Comparison of ENCODE assay signal across 9 cellular contexts in genomic region chr3:4474683-4475490, GRCh38. TPM values are rescaled to one million over a fixed set of nuclear protein-coding genes. Genes with fewer than 3 reads are reported as not detected.
DNase-seq lines count a peak whose midpoint lies in the region; ATAC-seq and TF ChIP-seq lines count a peak whose summit lies in the region.
"Had no signal": no experiment of that assay in that cellular context is flagged by ENCODE, and none has a peak within 500 bp of the region (broad histone marks: within the 10 kb centered on the region; RNA-seq: fewer than 3 reads in every experiment).

No MANE protein-coding gene starts in this region.

- ATAC-seq in GM19463 (IDR thresholded peaks at IDR 0.05; ENCODE audit: unreplicated experiment) (peak; percentile 72), HG03575 (IDR thresholded peaks at IDR 0.05; ENCODE audit: extremely low read depth, insufficient number of reproducible peaks, low FRiP score, unreplicated experiment) (peak; percentile 54), HG03196 (IDR thresholded peaks at IDR 0.05; ENCODE audit: unreplicated experiment) (no peak), HG03108 (IDR thresholded peaks at IDR 0.05; ENCODE audit: unreplicated experiment) (no peak)
- peak; percentile 92 for ATAC-seq in activated T-helper 17 cell treated with anti-CD3 and anti-CD28 coated beads, Interleukin-2, amount 50 U/mL, for 72 hours (replicated peaks)

- peaks cover 11% of the 10 kb centered on the region for H3K27me3 Mint-ChIP-seq in activated T-helper 17 cell treated with anti-CD3 and anti-CD28 coated beads, Interleukin-2, amount 50 U/mL, for 72 hours

- peaks cover 5% of the 10 kb centered on the region for H3K4me1 Mint-ChIP-seq in activated T-helper 17 cell treated with anti-CD3 and anti-CD28 coated beads, Interleukin-2, amount 50 U/mL, for 72 hours
- H3K4me1 Mint-ChIP-seq: brain had no signal

- no peaks in the 10 kb centered on the region for H3K9me3 Mint-ChIP-seq in activated T-helper 17 cell treated with anti-CD3 and anti-CD28 coated beads, Interleukin-2, amount 50 U/mL, for 72 hours
- H3K9me3 Mint-ChIP-seq: brain had no signal

- no peak overlapping the region for H3K27ac Mint-ChIP-seq in activated T-helper 17 cell treated with anti-CD3 and anti-CD28 coated beads, Interleukin-2, amount 50 U/mL, for 72 hours
- H3K27ac Mint-ChIP-seq: brain had no signal

- no peaks in the 10 kb centered on the region for H3K36me3 Mint-ChIP-seq in activated T-helper 17 cell treated with anti-CD3 and anti-CD28 coated beads, Interleukin-2, amount 50 U/mL, for 72 hours (ENCODE audit: low read depth)
- H3K36me3 Mint-ChIP-seq: brain had no signal

- DNase-seq in AG10803 (ENCODE audit: low read depth), result peak; percentile 9
- peak; percentile 64 for DNase-seq in kidney glomerular epithelial cell (lab: John Stamatoyannopoulos, UW)
- DNase-seq in middle frontal gyrus (ENCODE audit: extremely low spot score, low spot score), result no peak

- no peak for TF ChIP-seq CTCF in AG10803 (conservative IDR thresholded peaks at IDR 0.05; ENCODE audit: low read length)

- peak overlapping the region; percentile 36 for H3K4me3 Mint-ChIP-seq in activated T-helper 17 cell treated with anti-CD3 and anti-CD28 coated beads, Interleukin-2, amount 50 U/mL, for 72 hours

- H3K4me3 ChIP-seq in AG10803 (ENCODE audit: low read length), result no peak overlapping the region

RNA-seq across cellular contexts. Expression of gene SUMF1, which starts 7.8 kb away (rescaled TPM):
- 1 to 10 TPM; 5.9 to 7.6 TPM for total RNA-seq in activated T-helper 17 cell treated with anti-CD3 and anti-CD28 coated beads, Interleukin-2, amount 50 U/mL, for 72 hours

RNA-seq across cellular contexts. Expression of gene ITPR1, which starts 18.3 kb away (rescaled TPM):
- total RNA-seq in activated T-helper 17 cell treated with anti-CD3 and anti-CD28 coated beads, Interleukin-2, amount 50 U/mL, for 72 hours, result 10 to 100 TPM; 78.5 to 84.6 TPM

Comparison
In these comparisons a context has a peak if more than half of its experiments do, and no peak if none do; other contexts are left out.
1. ATAC-seq: peak in GM19463 (single experiment), HG03575 (single experiment) and activated T-helper 17 cell treated with anti-CD3 and anti-CD28 coated beads, Interleukin-2, amount 50 U/mL, for 72 hours (single experiment); none in HG03196 (single experiment) and HG03108 (single experiment).